10 cellular contexts compared by ENCODE assay signal in genomic region chr14:75821828-75822521, GRCh38.
A peak's percentile ranks its signal among the peaks of the same experiment; 100 is the strongest.
DNase-seq lines count a peak whose midpoint lies in the region; ATAC-seq and TF ChIP-seq lines count a peak whose summit lies in the region.
"Had no signal": no experiment of that assay in that cellular context is flagged by ENCODE, and none has a peak within 500 bp of the region (broad histone marks: within the 10 kb centered on the region; RNA-seq: fewer than 3 reads in every experiment).

No MANE protein-coding gene starts in this region.

- no peaks in the 10 kb centered on the region for H3K27me3 ChIP-seq in heart left ventricle
- H3K27me3 ChIP-seq in right cardiac atrium (ENCODE audit: control insufficient read depth, insufficient read depth): no peaks in the 10 kb centered on the region
- H3K27me3 ChIP-seq in lung (ENCODE audit: control insufficient read depth, insufficient read depth): no peaks in the 10 kb centered on the region
- H3K27me3 ChIP-seq in uterus: no peaks in the 10 kb centered on the region

- H3K4me3 ChIP-seq in heart left ventricle (no peak overlapping the region), right cardiac atrium (ENCODE audit: low read length) (no peak overlapping the region), lung (no peak overlapping the region), uterus (no peak overlapping the region)

- H3K9me3 ChIP-seq in heart left ventricle (no peaks in the 10 kb centered on the region), right cardiac atrium (ENCODE audit: control insufficient read depth, low read length) (no peaks in the 10 kb centered on the region), lung (ENCODE audit: control insufficient read depth in 2 of 2, insufficient read depth in 1 of 2, low read length in 1 of 2) (no peaks in the 10 kb centered on the region), uterus (no peaks in the 10 kb centered on the region)

- 93 to 99% (median 95%) methylated on average over 2 of the region's 2 CpGs for WGBS in heart left ventricle, 4 donors
- 94% methylated on average over 2 of the region's 2 CpGs for WGBS in right cardiac atrium
- WGBS in lung, 2 donors: 76 to 86% methylated on average over 2 of the region's 2 CpGs

- H3K4me1 ChIP-seq in heart left ventricle (peaks cover 0 to 52% (median 34%) of the 10 kb centered on the region in 12 donors), right cardiac atrium (ENCODE audit: control insufficient read depth, insufficient read depth, low read length) (peaks cover 4% of the 10 kb centered on the region), lung (ENCODE audit: control insufficient read depth in 2 of 2, insufficient read depth in 2 of 2, low read length in 2 of 2) (peaks cover 6 to 9% of the 10 kb centered on the region in 2 donors), uterus (peaks cover 11 to 22% of the 10 kb centered on the region in 2 donors)

- intact Hi-C loops in heart left ventricle (cut with DNase I) (loop anchor here in 2 of 10 donors (5.0 kb wide), 1 partner anchor 45 kb away; no protein-coding TSS in a partner anchor), right cardiac atrium (cut with DNase I) (no loop called here), uterus (cut with DNase I; ENCODE audit: low total_unique reads) (no loop called here)

- no peak for ATAC-seq in heart left ventricle
- ATAC-seq in right cardiac atrium: no peak
- ATAC-seq in lung (ENCODE audit: insufficient read depth, low FRiP score): peak; percentile 45
- ATAC-seq in stimulated activated naive CD8-positive, alpha-beta T cell treated with anti-CD3 and anti-CD28 coated beads, Interleukin-15, Interleukin-2, amounts not matched to agents 100 U/mL and 50 U/mL, for 24 hours: no peak
- ATAC-seq in GM18873 (IDR thresholded peaks at IDR 0.05; ENCODE audit: low FRiP score, unreplicated experiment): no peak

- peaks cover 0 to 20% (median 3%) of the 10 kb centered on the region in 9 donors for H3K36me3 ChIP-seq in heart left ventricle
- peaks cover 2 to 6% of the 10 kb centered on the region in 2 donors for H3K36me3 ChIP-seq in lung (ENCODE audit: control insufficient read depth in 2 of 2, insufficient read depth in 2 of 2, low read length in 2 of 2)
- no peaks in the 10 kb centered on the region for H3K36me3 ChIP-seq in uterus

- DNase-seq in heart left ventricle: no peak
- DNase-seq in right cardiac atrium: no peak
- peak; percentile 39 for DNase-seq in astrocyte of the hippocampus (ENCODE audit: low read depth, low spot score)
- no peak for DNase-seq in lung (ENCODE audit: low spot score)
- no peak for DNase-seq in uterus
- DNase-seq in GM20000 (ENCODE audit: low spot score): no peak
- DNase-seq in stimulated activated naive CD8-positive, alpha-beta T cell treated with anti-CD3 and anti-CD28 coated beads, Interleukin-15, Interleukin-2, amounts not matched to agents 100 U/mL and 50 U/mL, for 24 hours: no peak
- DNase-seq: activated CD4-positive, alpha-beta memory T cell treated with anti-CD3 and anti-CD28 coated beads, Interleukin-2, amount 10 ng/mL, durations not matched to agents 7 days and 5 days; NCI-H526 had no signal

- H3K27ac ChIP-seq in heart left ventricle: peak overlapping the region in 7 of 12 donors; percentile 3 to 79 (median 73)
- H3K27ac ChIP-seq in right cardiac atrium (ENCODE audit: low read length): no peak overlapping the region
- H3K27ac ChIP-seq in lung (ENCODE audit: low read depth in 1 of 2, low read length in 1 of 2): peak overlapping the region in 1 of 2 donors; percentile 27
- peak overlapping the region; percentile 82 to 89 for H3K27ac ChIP-seq in uterus

- TF ChIP-seq POLR2A in heart left ventricle (IDR thresholded peaks at IDR 0.05) (no peak), uterus (IDR thresholded peaks at IDR 0.05) (no peak)

- TF ChIP-seq CTCF in heart left ventricle (IDR thresholded peaks at IDR 0.05) (no peak), lung (IDR thresholded peaks at IDR 0.05; ENCODE audit: control extremely low read depth, extremely low read depth) (no peak), uterus (IDR thresholded peaks at IDR 0.05) (peak in 1 of 4 experiments; percentile 11), GM20000 (IDR thresholded peaks at IDR 0.05; ENCODE audit: extremely low read depth, missing control alignments) (no peak)
